1 cellular context compared by ENCODE assay signal in genomic region chr9:131692612-131692976, GRCh38.
TF ChIP-seq lines count a peak whose summit lies in the region.

No MANE protein-coding gene starts in this region.

TF ChIP-seq in GM23338, 12 proteins besides CTCF, POLR2A, EP300 and RAD21 (continued from another document):
- TF ChIP-seq REST (IDR thresholded peaks at IDR 0.05; ENCODE audit: unreplicated experiment), result no peak
- no peak for TF ChIP-seq EZH2 (IDR thresholded peaks at IDR 0.05; ENCODE audit: low read depth, unreplicated experiment)
- no peak for TF ChIP-seq EZH2phosphoT487 (IDR thresholded peaks at IDR 0.05; ENCODE audit: unreplicated experiment)
- no peak for TF ChIP-seq NANOG (IDR thresholded peaks at IDR 0.05; ENCODE audit: borderline replicate concordance)
- TF ChIP-seq POLR2AphosphoS5 (IDR thresholded peaks at IDR 0.05; ENCODE audit: low read depth), result no peak
- no peak for TF ChIP-seq STAT1 (IDR thresholded peaks at IDR 0.05; ENCODE audit: unreplicated experiment)
- no peak for TF ChIP-seq ZNF462 (CRISPR knock-in tag; IDR thresholded peaks at IDR 0.05)
- TF ChIP-seq ZNF331 (CRISPR knock-in tag; IDR thresholded peaks at IDR 0.05; ENCODE audit: low read depth), result no peak
TF ChIP-seq in GM23338: peak in this region for 0.
